ENCODE assay signal across 10 cellular contexts in the genomic region with DNA sequence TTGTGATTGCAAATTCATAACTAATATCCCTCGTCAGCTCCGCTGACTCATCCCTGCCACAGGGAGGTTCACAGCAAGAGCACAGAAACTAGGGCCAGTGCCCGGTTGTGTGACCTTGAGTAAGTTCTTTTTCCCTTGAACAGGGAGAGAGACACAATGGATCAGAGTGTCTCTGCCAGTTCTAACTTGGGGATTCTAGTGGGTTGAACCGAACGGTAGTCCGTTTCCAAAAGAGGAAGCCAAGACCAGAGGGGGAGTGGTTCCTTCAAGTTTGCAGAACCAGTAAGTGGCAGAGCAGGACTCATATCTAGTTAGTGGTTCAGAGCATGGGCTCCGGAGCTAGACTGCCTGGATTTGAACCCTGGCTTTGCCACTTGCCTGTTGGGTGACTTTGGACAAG. TPM values are rescaled to one million over a fixed set of nuclear protein-coding genes. Genes with fewer than 3 reads are reported as not detected.
DNase-seq lines count a peak whose midpoint lies in the region; ATAC-seq and TF ChIP-seq lines count a peak whose summit lies in the region.
"Had no signal": no experiment of that assay in that cellular context is flagged by ENCODE, and none has a peak within 500 bp of the region (broad histone marks: within the 10 kb centered on the region; RNA-seq: fewer than 3 reads in every experiment).

No MANE protein-coding gene starts in this region.

- no peaks in the 10 kb centered on the region for H3K9me3 ChIP-seq in right cardiac atrium (ENCODE audit: control insufficient read depth, low read length)
- no peaks in the 10 kb centered on the region for H3K9me3 ChIP-seq in endodermal cell (ENCODE audit: control insufficient read depth, low read length)

- TF ChIP-seq CTCF in HL-60 (IDR thresholded peaks at IDR 0.05; ENCODE audit: insufficient read depth, low read length) (no peak), activated B cell treated with CpG ODN at 0.5 μM for 24 hours (IDR thresholded peaks at IDR 0.05) (no peak), endodermal cell (conservative IDR thresholded peaks at IDR 0.05) (no peak)

- H3K4me1 Mint-ChIP-seq in activated B cell treated with CpG ODN at 0.5 μM for 24 hours = peaks cover 28% of the 10 kb centered on the region
- peaks cover 23% of the 10 kb centered on the region for H3K4me1 Mint-ChIP-seq in endodermal cell

- ATAC-seq in activated B cell treated with CpG ODN at 0.5 μM for 24 hours (ENCODE audit: low read depth) (peak; percentile 26), right cardiac atrium (peak; percentile 41 to 44), GM21390 (IDR thresholded peaks at IDR 0.05; ENCODE audit: unreplicated experiment) (no peak), HG02852 (IDR thresholded peaks at IDR 0.05; ENCODE audit: unreplicated experiment) (no peak), GM18517 (IDR thresholded peaks at IDR 0.05; ENCODE audit: unreplicated experiment) (no peak)

- H3K4me1 ChIP-seq in right cardiac atrium (ENCODE audit: control insufficient read depth, insufficient read depth, low read length) = peaks cover 13% of the 10 kb centered on the region
- peaks cover 5% of the 10 kb centered on the region for H3K4me1 ChIP-seq in endodermal cell (ENCODE audit: control insufficient read depth, insufficient read depth, low read length)

- peak; percentile 66 for DNase-seq in A172 (ENCODE audit: low spot score)
- peak; percentile 16 to 77 for DNase-seq in HL-60 (ENCODE audit: low read depth in 1 of 2, low spot score in 1 of 2)
- no peak for DNase-seq in activated B cell treated with CpG ODN at 0.5 μM for 24 hours
- DNase-seq in right cardiac atrium = no peak
- no peak for DNase-seq in endodermal cell
- DNase-seq: NCI-H2029 treated with DMSO at 0.1 percent for 48 hours, retina had no signal

- H3K27ac ChIP-seq in HL-60 (replicated peaks) (peak overlapping the region; percentile 24), right cardiac atrium (ENCODE audit: low read length) (peak overlapping the region; percentile 88), endodermal cell (ENCODE audit: low read depth, low read length) (no peak overlapping the region)

- H3K27me3 Mint-ChIP-seq in activated B cell treated with CpG ODN at 0.5 μM for 24 hours = peaks cover 18% of the 10 kb centered on the region
- peaks cover 15% of the 10 kb centered on the region for H3K27me3 Mint-ChIP-seq in endodermal cell (ENCODE audit: insufficient read depth)

- H3K27ac Mint-ChIP-seq in activated B cell treated with CpG ODN at 0.5 μM for 24 hours (no peak overlapping the region), endodermal cell (no peak overlapping the region)

- H3K36me3 Mint-ChIP-seq in activated B cell treated with CpG ODN at 0.5 μM for 24 hours (ENCODE audit: low read depth) (no peaks in the 10 kb centered on the region), endodermal cell (ENCODE audit: low read depth) (no peaks in the 10 kb centered on the region)

- 18% methylated on average over 7 of the region's 7 CpGs for WGBS in right cardiac atrium
- WGBS in endodermal cell (ENCODE audit: insufficient coverage in 1 of 2, insufficient read length in 1 of 2), 2 experiments = 91 to 94% methylated on average over 6 to 7 of the region's 7 CpGs

- H3K27me3 ChIP-seq in HL-60 (ENCODE audit: insufficient read depth, poor library complexity, severe bottlenecking) = peaks cover 13% of the 10 kb centered on the region
- no peaks in the 10 kb centered on the region for H3K27me3 ChIP-seq in right cardiac atrium (ENCODE audit: control insufficient read depth, insufficient read depth)
- H3K27me3 ChIP-seq in endodermal cell (ENCODE audit: control insufficient read depth, insufficient read depth, low read length, poor library complexity, severe bottlenecking) = peaks cover 11% of the 10 kb centered on the region

- intact Hi-C loops in activated B cell treated with CpG ODN at 0.5 μM for 24 hours (cut with micrococcal nuclease) = loop anchor here (5.0 kb wide), 3 partner anchors 56 to 604 kb away; a partner anchor contains a TSS
- intact Hi-C loops in right cardiac atrium (cut with DNase I) = loop anchor here in 1 of 4 donors (5.0 kb wide), 1 partner anchor 89 kb away; no protein-coding TSS in a partner anchor

- H3K4me3 Mint-ChIP-seq in activated B cell treated with CpG ODN at 0.5 μM for 24 hours (peak overlapping the region; percentile 9), endodermal cell (no peak overlapping the region)

- H3K4me3 ChIP-seq in HL-60 (replicated peaks; ENCODE audit: insufficient read depth, low read length) (no peak overlapping the region), right cardiac atrium (ENCODE audit: low read length) (no peak overlapping the region), endodermal cell (ENCODE audit: low read length) (no peak overlapping the region)

- H3K9me3 Mint-ChIP-seq in activated B cell treated with CpG ODN at 0.5 μM for 24 hours (no peaks in the 10 kb centered on the region), endodermal cell (no peaks in the 10 kb centered on the region)

- no peaks in the 10 kb centered on the region for H3K36me3 ChIP-seq in endodermal cell (ENCODE audit: control insufficient read depth, insufficient read depth, low read length)

- POLR2A ChIA-PET in activated B cell treated with CpG ODN at 0.5 μM for 24 hours (lab: Charles Lee) = interaction anchor here (0.8 kb wide), 1 partner anchor 98 kb away, joined by 3 read pairs; a partner anchor contains a TSS

- no peak overlapping the region for H3K9ac ChIP-seq in endodermal cell (ENCODE audit: extremely low read depth, low read length, poor library complexity, severe bottlenecking)

- CTCF ChIA-PET in activated B cell treated with CpG ODN at 0.5 μM for 24 hours (lab: Charles Lee) = interaction anchor here (1.1 to 4.6 kb wide), 2 partner anchors 12 to 13 kb away, joined by 4 to 20 read pairs; no protein-coding TSS in a partner anchor

RNA-seq across cellular contexts. Expression of a gene that starts 4.9 kb away (rescaled TPM):
- 49.5 and 53.5 TPM in 2 replicates for total RNA-seq in A172 (2014; rRNA removed; shearing (Covaris generic))
- total RNA-seq in activated B cell treated with CpG ODN at 0.5 μM for 24 hours (0.24 and 0.35 TPM in 2 replicates), right cardiac atrium (10 to 100 TPM; 55.8 to 96.6 (median 73.6) TPM), endodermal cell (1 to 10 TPM; 5.8 to 7.3 TPM)
- 79.5 TPM for polyA plus RNA-seq in right cardiac atrium
- 12.7 TPM for polyA plus RNA-seq in endodermal cell (2013, experiment 1 of 2)
- 11.1 TPM for polyA plus RNA-seq in endodermal cell (2013, experiment 2 of 2)

RNA-seq across cellular contexts. Expression of a gene that starts 54.8 kb away (rescaled TPM):
- 41.4 and 44.7 TPM in 2 replicates for total RNA-seq in A172 (2014; rRNA removed; shearing (Covaris generic))
- 45.7 and 48.2 TPM in 2 replicates for total RNA-seq in activated B cell treated with CpG ODN at 0.5 μM for 24 hours
- total RNA-seq in right cardiac atrium = 10 to 100 TPM; 21.7 to 27.9 (median 24.6) TPM
- polyA plus RNA-seq in right cardiac atrium = 10.3 TPM
- 100 to 1,000 TPM; 108 to 133 TPM for total RNA-seq in endodermal cell
- polyA plus RNA-seq in endodermal cell (2013, experiment 1 of 2) = 89.7 TPM
- polyA plus RNA-seq in endodermal cell (2013, experiment 2 of 2) = 83.8 TPM

Comparison
In these comparisons a context has a peak if more than half of its experiments do, and no peak if none do; other contexts are left out.
1. DNase-seq: peak in A172 (single experiment) and HL-60 (2 of 2); none in activated B cell treated with CpG ODN at 0.5 μM for 24 hours (single experiment), right cardiac atrium (0 of 3) and endodermal cell (single experiment).
2. ATAC-seq: peak in activated B cell treated with CpG ODN at 0.5 μM for 24 hours (single experiment) and right cardiac atrium (2 of 2); none in GM21390 (single experiment), HG02852 (single experiment) and GM18517 (single experiment).